In genomic region chr2:26847663-26848335, GRCh38 we compare ENCODE assay signal across 9 cellular contexts. TPM values are rescaled to one million over a fixed set of nuclear protein-coding genes. Genes with fewer than 3 reads are reported as not detected.
DNase-seq lines count a peak whose midpoint lies in the region; ATAC-seq and TF ChIP-seq lines count a peak whose summit lies in the region.
"Had no signal": no experiment of that assay in that cellular context is flagged by ENCODE, and none has a peak within 500 bp of the region (broad histone marks: within the 10 kb centered on the region; RNA-seq: fewer than 3 reads in every experiment).

Gene DPYSL5, plus strand, starts transcription at chr2:26848132. Its CDS starts 50,368 bp downstream, at chr2:26898500.

- H3F3A ChIP-seq in OCI-LY1 (ENCODE audit: insufficient read depth, low read length) (no peaks in the 10 kb centered on the region), neural progenitor cell (ENCODE audit: low read depth) (peaks cover 30% of the 10 kb centered on the region)

- H3K4me3 ChIP-seq in ACC112 (ENCODE audit: low read depth, low read length) (peak within 1 kb of the TSS; percentile 65), HL-60 (replicated peaks; ENCODE audit: insufficient read depth, low read length) (peak within 1 kb of the TSS; percentile 39), OCI-LY1 (ENCODE audit: low read depth, low read length, poor library complexity, severe bottlenecking) (peak within 1 kb of the TSS; percentile 51), coronary artery (peak within 1 kb of the TSS; percentile 71), neural progenitor cell (peak within 1 kb of the TSS; percentile 97)

- H3K27ac ChIP-seq in ACC112 (ENCODE audit: low read depth, low read length) = no peak within 1 kb of the TSS
- H3K27ac ChIP-seq in HL-60 (replicated peaks) = no peak within 1 kb of the TSS
- no peak within 1 kb of the TSS for H3K27ac ChIP-seq in OCI-LY1 (ENCODE audit: low read depth, low read length, poor library complexity, severe bottlenecking)
- no peak within 1 kb of the TSS for H3K27ac ChIP-seq in coronary artery
- H3K27ac ChIP-seq in neural progenitor cell = peak within 1 kb of the TSS; percentile 34

- TF ChIP-seq CTCF in HL-60 (IDR thresholded peaks at IDR 0.05; ENCODE audit: insufficient read depth, low read length) = no peak
- no peak for TF ChIP-seq CTCF in OCI-LY1 (IDR thresholded peaks at IDR 0.05; ENCODE audit: low read length)
- no peak for TF ChIP-seq CTCF in coronary artery (IDR thresholded peaks at IDR 0.05)
- TF ChIP-seq CTCF in neural progenitor cell (IDR thresholded peaks at IDR 0.05) = no peak

- no peaks in the 10 kb centered on the region for H3K79me2 ChIP-seq in ACC112 (ENCODE audit: control insufficient read depth, insufficient read depth, low read length, unreplicated experiment)
- no peaks in the 10 kb centered on the region for H3K79me2 ChIP-seq in OCI-LY1 (ENCODE audit: insufficient read depth, low read length)
- H3K79me2 ChIP-seq in neural progenitor cell (ENCODE audit: low read depth) = peaks cover 48% of the 10 kb centered on the region

- no peak for DNase-seq in HL-60 (ENCODE audit: low read depth in 1 of 2, low spot score in 1 of 2)
- no peak for DNase-seq in coronary artery (ENCODE audit: low spot score)
- DNase-seq in neural progenitor cell (ENCODE audit: low spot score) = peak; percentile 98
- DNase-seq in activated gamma-delta T cell treated with Interleukin-2 at 50 U/mL for 16 hours = no peak

- H4K20me1 ChIP-seq in OCI-LY1 (ENCODE audit: insufficient read depth, low read length) (no peaks in the 10 kb centered on the region), neural progenitor cell (ENCODE audit: low read depth) (peaks cover 45% of the 10 kb centered on the region)

- H3K27me3 ChIP-seq in ACC112 (ENCODE audit: insufficient read depth, low read length) = peaks cover 85% of the 10 kb centered on the region
- H3K27me3 ChIP-seq in HL-60 (ENCODE audit: insufficient read depth, poor library complexity, severe bottlenecking) = peaks cover 60% of the 10 kb centered on the region
- peaks cover 3% of the 10 kb centered on the region; the same call in 1 of the 2 replicates for H3K27me3 ChIP-seq in OCI-LY1 (ENCODE audit: insufficient read depth, low read length)
- peaks cover 46% of the 10 kb centered on the region for H3K27me3 ChIP-seq in neural progenitor cell

- H3K4me1 Mint-ChIP-seq in neural progenitor cell = peaks cover 42% of the 10 kb centered on the region

- no peaks in the 10 kb centered on the region for H3K4me1 ChIP-seq in ACC112 (ENCODE audit: control insufficient read depth, insufficient read depth, low read length, unreplicated experiment)
- no peaks in the 10 kb centered on the region for H3K4me1 ChIP-seq in OCI-LY1 (ENCODE audit: insufficient read depth, low read length, severe bottlenecking)
- peaks cover 25% of the 10 kb centered on the region for H3K4me1 ChIP-seq in neural progenitor cell

- peak within 1 kb of the TSS; percentile 82 for H3K27ac Mint-ChIP-seq in neural progenitor cell

- ATAC-seq in HG03460 (IDR thresholded peaks at IDR 0.05; ENCODE audit: unreplicated experiment) = no peak
- no peak for ATAC-seq in HG03039 (IDR thresholded peaks at IDR 0.05; ENCODE audit: unreplicated experiment)

- no peaks in the 10 kb centered on the region for H3K9me2 ChIP-seq in OCI-LY1 (ENCODE audit: low read depth, low read length)

- H2AFZ ChIP-seq in ACC112 (ENCODE audit: low read length, unreplicated experiment) (no peak within 1 kb of the TSS), OCI-LY1 (ENCODE audit: low read length) (no peak within 1 kb of the TSS), neural progenitor cell (replicated peaks) (peak within 1 kb of the TSS; percentile 80)

- peaks cover 3% of the 10 kb centered on the region for H3K36me3 Mint-ChIP-seq in neural progenitor cell

- H3K36me3 ChIP-seq in ACC112 (ENCODE audit: insufficient read depth, low read length) (no peaks in the 10 kb centered on the region), OCI-LY1 (ENCODE audit: insufficient read depth, low read length) (no peaks in the 10 kb centered on the region), neural progenitor cell (no peaks in the 10 kb centered on the region)

- H3K4me2 ChIP-seq in OCI-LY1 (ENCODE audit: low read length) = peak within 1 kb of the TSS; percentile 59
- H3K4me2 ChIP-seq in neural progenitor cell = peak within 1 kb of the TSS; percentile 90

- H3K4me3 Mint-ChIP-seq in neural progenitor cell = peak within 1 kb of the TSS; percentile 95

- H3K9ac ChIP-seq in OCI-LY1 (ENCODE audit: low read length) (no peak within 1 kb of the TSS), neural progenitor cell (peak within 1 kb of the TSS; percentile 44)

- no peaks in the 10 kb centered on the region for H3K9me3 Mint-ChIP-seq in neural progenitor cell

- peaks cover 15% of the 10 kb centered on the region for H3K27me3 Mint-ChIP-seq in neural progenitor cell (ENCODE audit: insufficient read depth, low read depth)

- no peaks in the 10 kb centered on the region for H3K9me3 ChIP-seq in OCI-LY1 (ENCODE audit: low read length)
- H3K9me3 ChIP-seq in neural progenitor cell (ENCODE audit: low read depth) = no peaks in the 10 kb centered on the region

RNA-seq across cellular contexts. Expression of gene DPYSL5, which starts in this region (rescaled TPM):
- 46.3 and 93.5 TPM in 2 replicates for total RNA-seq in neural progenitor cell (ENCODE audit: low replicate concordance)
- total RNA-seq: activated CD8-positive, alpha-beta memory T cell treated with anti-CD3 and anti-CD28 coated beads for 36 hours had no signal

Comparison
In these comparisons a context has a peak if more than half of its experiments do, and no peak if none do; other contexts are left out.
1. H3K4me3 ChIP-seq: peak in every context shown above with its lines; median percentile 97 in neural progenitor cell; 71 in coronary artery; 65 in ACC112; 51 in OCI-LY1; 39 in HL-60.